12 cellular contexts compared by ENCODE assay signal in the genomic region with DNA sequence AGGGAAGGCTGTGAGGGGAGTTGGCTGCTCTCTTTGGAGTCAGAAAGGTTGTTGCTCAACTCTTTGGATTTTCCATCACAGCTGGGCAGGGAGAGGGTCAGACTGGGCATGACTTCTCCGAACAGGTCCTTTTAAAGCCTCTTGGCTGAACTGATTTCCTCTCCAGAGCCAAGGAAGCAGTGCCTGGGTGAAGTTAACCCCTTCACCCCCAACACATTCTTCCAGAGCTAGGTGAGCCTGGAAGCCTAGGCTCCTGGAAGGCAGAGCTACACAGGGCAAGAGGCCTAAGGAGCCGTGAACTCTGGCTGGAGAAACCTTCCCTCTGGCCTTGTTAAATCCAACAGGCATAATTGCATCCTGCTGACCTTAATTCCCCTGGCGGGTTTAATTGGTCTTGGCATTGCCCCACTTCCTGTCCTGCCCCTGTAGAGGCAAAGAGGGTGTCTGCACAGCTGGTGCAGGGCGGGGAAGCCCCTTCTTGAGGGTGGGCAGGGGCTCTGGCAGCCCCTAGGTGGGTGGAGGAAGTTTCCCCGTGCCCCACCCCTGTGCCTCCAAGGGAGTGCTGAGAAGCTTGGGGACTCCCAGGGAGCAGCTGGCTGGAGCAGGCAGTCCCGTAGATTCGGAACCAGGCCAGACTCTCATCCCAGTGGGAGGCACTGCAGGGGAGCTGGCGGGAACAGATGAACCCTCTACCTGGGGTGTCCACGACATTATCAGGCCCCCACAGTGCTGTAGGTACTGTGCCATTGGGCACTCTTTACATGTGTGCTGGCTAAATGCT. TPM values are rescaled to one million over a fixed set of nuclear protein-coding genes. Genes with fewer than 3 reads are reported as not detected.
A peak's percentile ranks its signal among the peaks of the same experiment; 100 is the strongest.
DNase-seq lines count a peak whose midpoint lies in the region; TF ChIP-seq lines count a peak whose summit lies in the region.
"Had no signal": no experiment of that assay in that cellular context is flagged by ENCODE, and none has a peak within 500 bp of the region (broad histone marks: within the 10 kb centered on the region; RNA-seq: fewer than 3 reads in every experiment).

No MANE protein-coding gene starts in this region.

- H3K4ac ChIP-seq in mesenchymal stem cell (ENCODE audit: low read depth in 1 of 2, low read length in 2 of 2): peak overlapping the region in 1 of 2 experiments; percentile 10

- H4K91ac ChIP-seq in mesenchymal stem cell (ENCODE audit: low read length): peak overlapping the region; percentile 0

- DNase-seq in COR-L47 (lab: John Stamatoyannopoulos, UW): peak; percentile 79
- peak; percentile 42 for DNase-seq in HT-29 (ENCODE audit: low spot score)
- peak; percentile 22 to 58 for DNase-seq in cardiac fibroblast (ENCODE audit: low read depth in 2 of 2)
- peak; percentile 35 for DNase-seq in mesenchymal stem cell
- no peak for DNase-seq in 8988T
- no peak for DNase-seq in activated CD4-positive, alpha-beta memory T cell treated with anti-CD3 and anti-CD28 coated beads, Interleukin-2, amount 10 ng/mL, durations not matched to agents 7 days and 5 days
- no peak for DNase-seq in SW 1271 (lab: John Stamatoyannopoulos, UW)
- DNase-seq in NOMO-1 treated with DMSO at 0.1 percent for 48 hours (lab: John Stamatoyannopoulos, UW; ENCODE audit: unreplicated experiment): no peak
- DNase-seq: activated CD8-positive, alpha-beta memory T cell treated with anti-CD3 and anti-CD28 coated beads for 24 hours; DMS53; kidney glomerular epithelial cell; NCI-H2107 had no signal

- H2AK5ac ChIP-seq in mesenchymal stem cell (ENCODE audit: low read length, severe bottlenecking): peak overlapping the region; percentile 44

- H3K4me3 ChIP-seq in cardiac fibroblast (replicated peaks in 1 of 2; ENCODE audit: low read depth in 2 of 2, low read length in 2 of 2): no peak overlapping the region
- H3K4me3 ChIP-seq in mesenchymal stem cell (ENCODE audit: insufficient read depth in 1 of 2, low read depth in 1 of 2, low read length in 2 of 2): no peak overlapping the region

- peaks cover 29% of the 10 kb centered on the region for H3K4me1 ChIP-seq in mesenchymal stem cell (ENCODE audit: control insufficient read depth, insufficient read depth, low read depth, low read length)

- H3K4me3 Mint-ChIP-seq in activated CD4-positive, alpha-beta memory T cell treated with anti-CD3 and anti-CD28 coated beads, Interleukin-2, amount 10 ng/mL, durations not matched to agents 7 days and 5 days: no peak overlapping the region

- H2BK15ac ChIP-seq in mesenchymal stem cell (ENCODE audit: low read depth, poor library complexity, severe bottlenecking): peak overlapping the region; percentile 68

- H3K4me2 ChIP-seq in mesenchymal stem cell (ENCODE audit: low read length, poor library complexity, severe bottlenecking): no peak overlapping the region

- CTCF ChIA-PET in activated CD4-positive, alpha-beta memory T cell treated with anti-CD3 and anti-CD28 coated beads, Interleukin-2, amount 10 ng/mL, durations not matched to agents 7 days and 5 days (lab: Charles Lee): interaction anchor here (1.2 to 1.4 kb wide), 2 partner anchors 31 to 37 kb away, joined by 4 to 5 read pairs; no protein-coding TSS in a partner anchor

- TF ChIP-seq CTCF in cardiac fibroblast (IDR thresholded peaks at IDR 0.05; ENCODE audit: low read depth, low read length): no peak

- no peaks in the 10 kb centered on the region for H3K36me3 ChIP-seq in mesenchymal stem cell (ENCODE audit: control insufficient read depth in 1 of 2, insufficient read depth in 2 of 2, low read depth in 1 of 2, low read length in 2 of 2)

- H3K79me1 ChIP-seq in mesenchymal stem cell (replicated peaks; ENCODE audit: low read length, poor library complexity, severe bottlenecking): no peaks in the 10 kb centered on the region

- H2AFZ ChIP-seq in mesenchymal stem cell (ENCODE audit: low read depth, low read length): no peak overlapping the region

- H3K27me3 Mint-ChIP-seq in activated CD4-positive, alpha-beta memory T cell treated with anti-CD3 and anti-CD28 coated beads, Interleukin-2, amount 10 ng/mL, durations not matched to agents 7 days and 5 days: no peaks in the 10 kb centered on the region

- peaks cover 0 to 27% of the 10 kb centered on the region in 2 experiments for H3K27me3 ChIP-seq in mesenchymal stem cell (ENCODE audit: control insufficient read depth in 1 of 2, insufficient read depth in 1 of 2, low read length in 2 of 2)

- H3K27ac Mint-ChIP-seq in activated CD4-positive, alpha-beta memory T cell treated with anti-CD3 and anti-CD28 coated beads, Interleukin-2, amount 10 ng/mL, durations not matched to agents 7 days and 5 days: no peak overlapping the region

- H3K27ac ChIP-seq in mesenchymal stem cell (ENCODE audit: low read length, poor library complexity, severe bottlenecking): no peak overlapping the region

- WGBS in mesenchymal stem cell: 59% methylated on average over 9 of the region's 9 CpGs

- H3K14ac ChIP-seq in mesenchymal stem cell (ENCODE audit: low read length in 2 of 2): no peak overlapping the region

- no peaks in the 10 kb centered on the region for H3K9me3 ChIP-seq in mesenchymal stem cell (ENCODE audit: control insufficient read depth, low read length)

- no peak overlapping the region for H4K8ac ChIP-seq in mesenchymal stem cell (ENCODE audit: low read length)

- no peak overlapping the region for H3K9ac ChIP-seq in mesenchymal stem cell (ENCODE audit: low read length)

- H3K18ac ChIP-seq in mesenchymal stem cell (ENCODE audit: low read depth in 1 of 2, low read length in 2 of 2): no peak overlapping the region

- H2BK5ac ChIP-seq in mesenchymal stem cell (ENCODE audit: low read depth, low read length, poor library complexity, severe bottlenecking): no peak overlapping the region

- no peaks in the 10 kb centered on the region for H3K9me3 Mint-ChIP-seq in activated CD4-positive, alpha-beta memory T cell treated with anti-CD3 and anti-CD28 coated beads, Interleukin-2, amount 10 ng/mL, durations not matched to agents 7 days and 5 days

- no peak overlapping the region for H2BK120ac ChIP-seq in mesenchymal stem cell (ENCODE audit: low read depth, low read length)

- H2BK12ac ChIP-seq in mesenchymal stem cell (ENCODE audit: low read length in 2 of 2): no peak overlapping the region

- no peaks in the 10 kb centered on the region for H3K4me1 Mint-ChIP-seq in activated CD4-positive, alpha-beta memory T cell treated with anti-CD3 and anti-CD28 coated beads, Interleukin-2, amount 10 ng/mL, durations not matched to agents 7 days and 5 days

- POLR2A ChIA-PET in activated CD4-positive, alpha-beta memory T cell treated with anti-CD3 and anti-CD28 coated beads, Interleukin-2, amount 10 ng/mL, durations not matched to agents 7 days and 5 days (lab: Charles Lee): no interaction called here

- H3K36me3 Mint-ChIP-seq in activated CD4-positive, alpha-beta memory T cell treated with anti-CD3 and anti-CD28 coated beads, Interleukin-2, amount 10 ng/mL, durations not matched to agents 7 days and 5 days (ENCODE audit: low read depth): no peaks in the 10 kb centered on the region

- H3K23ac ChIP-seq in mesenchymal stem cell (ENCODE audit: low read length in 2 of 2): no peak overlapping the region

RNA-seq across cellular contexts. Expression of a gene that starts 3.6 kb away (rescaled TPM):
- 0.37 and 0.41 TPM in 2 replicates for total RNA-seq in HT-29 (2014; rRNA removed; shearing (Covaris generic))
- polyA plus RNA-seq in mesenchymal stem cell (2013, experiment 1 of 2): 0.06 TPM
- polyA plus RNA-seq in mesenchymal stem cell (2013, experiment 2 of 2): 0.04 TPM
- under 1 TPM; 0.33 to 0.45 TPM for total RNA-seq in activated CD4-positive, alpha-beta memory T cell treated with anti-CD3 and anti-CD28 coated beads, Interleukin-2, amount 10 ng/mL, durations not matched to agents 7 days and 5 days

RNA-seq across cellular contexts. Expression of a gene that starts 29.8 kb away (rescaled TPM):
- not detected in 2 replicates for total RNA-seq in HT-29 (2014; rRNA removed; shearing (Covaris generic))
- 0.23 TPM for polyA plus RNA-seq in mesenchymal stem cell (2013, experiment 1 of 2)
- polyA plus RNA-seq in mesenchymal stem cell (2013, experiment 2 of 2): 0.26 TPM
- not detected for total RNA-seq in activated CD4-positive, alpha-beta memory T cell treated with anti-CD3 and anti-CD28 coated beads, Interleukin-2, amount 10 ng/mL, durations not matched to agents 7 days and 5 days

RNA-seq across cellular contexts. Expression of a gene that starts 54.7 kb away (rescaled TPM):
- total RNA-seq in HT-29 (2014; rRNA removed; shearing (Covaris generic)): not detected in 2 replicates
- polyA plus RNA-seq in mesenchymal stem cell (2013, experiment 1 of 2): 0.10 TPM
- 0.11 TPM for polyA plus RNA-seq in mesenchymal stem cell (2013, experiment 2 of 2)
- total RNA-seq in activated CD4-positive, alpha-beta memory T cell treated with anti-CD3 and anti-CD28 coated beads, Interleukin-2, amount 10 ng/mL, durations not matched to agents 7 days and 5 days: not detected

RNA-seq across cellular contexts. Expression of a gene that starts 54.8 kb away (rescaled TPM):
- total RNA-seq in HT-29 (2014; rRNA removed; shearing (Covaris generic)): 0.03 and 0.05 TPM in 2 replicates
- not detected for polyA plus RNA-seq in mesenchymal stem cell (2013, experiment 1 of 2)
- 0.03 TPM for polyA plus RNA-seq in mesenchymal stem cell (2013, experiment 2 of 2)
- not detected for total RNA-seq in activated CD4-positive, alpha-beta memory T cell treated with anti-CD3 and anti-CD28 coated beads, Interleukin-2, amount 10 ng/mL, durations not matched to agents 7 days and 5 days

Comparison
In these comparisons a context has a peak if more than half of its experiments do, and no peak if none do; other contexts are left out.
1. DNase-seq: peak in COR-L47 (single experiment), HT-29 (single experiment), cardiac fibroblast (2 of 2) and mesenchymal stem cell (single experiment); none in 8988T (single experiment), activated CD4-positive, alpha-beta memory T cell treated with anti-CD3 and anti-CD28 coated beads, Interleukin-2, amount 10 ng/mL, durations not matched to agents 7 days and 5 days (single experiment), SW 1271 (0 of 2) and NOMO-1 treated with DMSO at 0.1 percent for 48 hours (single experiment).